1 cellular context compared by ENCODE assay signal in genomic region chr17:59694344-59694743, GRCh38.
TF ChIP-seq lines count a peak whose summit lies in the region.

No MANE protein-coding gene starts in this region.

TF ChIP-seq in HCT116, 20 proteins besides CTCF, POLR2A, EP300 and RAD21:
- TF ChIP-seq POLR2AphosphoS5 (IDR thresholded peaks at IDR 0.05; ENCODE audit: low read depth, low read length): no peak; the same call in 1 of the 2 replicates
- TF ChIP-seq EZH2phosphoT487 (IDR thresholded peaks at IDR 0.05; ENCODE audit: borderline replicate concordance): no peak
- no peak for TF ChIP-seq MAX (IDR thresholded peaks at IDR 0.05)
- TF ChIP-seq SRF (IDR thresholded peaks at IDR 0.05; ENCODE audit: low read depth): no peak
- no peak for TF ChIP-seq EZH2 (IDR thresholded peaks at IDR 0.05)
- TF ChIP-seq SIN3A (IDR thresholded peaks at IDR 0.05; ENCODE audit: low read depth): no peak
- TF ChIP-seq FOSL1 (IDR thresholded peaks at IDR 0.05; ENCODE audit: low read depth): no peak
- no peak for TF ChIP-seq ATF3 (IDR thresholded peaks at IDR 0.05)
- no peak for TF ChIP-seq SP1 (IDR thresholded peaks at IDR 0.05; ENCODE audit: low read depth)
- TF ChIP-seq YY1 (IDR thresholded peaks at IDR 0.05; ENCODE audit: extremely low read depth, insufficient replicate concordance, low read depth, low read length): no peak
- no peak for TF ChIP-seq ZBTB33 (IDR thresholded peaks at IDR 0.05; ENCODE audit: extremely low read depth, insufficient replicate concordance, low read length)
- no peak for TF ChIP-seq EGR1 (IDR thresholded peaks at IDR 0.05; ENCODE audit: low read depth)
- no peak for TF ChIP-seq ZFX (IDR thresholded peaks at IDR 0.05)
- no peak for TF ChIP-seq CEBPB (IDR thresholded peaks at IDR 0.05; ENCODE audit: low read depth)
- no peak for TF ChIP-seq ELF1 (IDR thresholded peaks at IDR 0.05; ENCODE audit: borderline replicate concordance, low read depth)
- no peak for TF ChIP-seq CBX3 (IDR thresholded peaks at IDR 0.05; ENCODE audit: low read depth)
